Comparison of ENCODE assay signal across 1 cellular context in the genomic region with DNA sequence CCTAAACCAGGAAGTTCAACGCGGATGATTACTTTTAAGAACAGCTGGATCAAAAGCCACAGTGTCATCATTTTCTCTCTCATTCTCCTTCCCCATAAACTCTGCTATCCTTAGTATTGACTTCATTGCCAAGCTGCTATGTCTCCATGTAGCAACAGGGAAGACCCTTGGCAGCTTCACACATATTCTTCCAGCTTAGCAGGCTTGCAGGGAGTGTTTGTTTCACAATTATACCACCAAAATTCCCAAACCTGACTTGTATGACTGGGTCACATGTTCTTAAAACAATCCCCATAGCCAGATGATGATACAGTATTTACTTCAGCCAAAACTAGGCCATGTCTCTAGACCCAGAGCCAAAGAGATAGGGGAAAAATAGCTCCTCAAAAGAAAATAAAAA.
TF ChIP-seq lines count a peak whose summit lies in the region.

No MANE protein-coding gene starts in this region.

TF ChIP-seq in SK-N-SH treated with all-trans-retinoic acid at 6 μM for 48 hours, 23 proteins besides CTCF, POLR2A, EP300 and RAD21 (continued from another document):
- TF ChIP-seq RARB (CRISPR knock-in tag; IDR thresholded peaks at IDR 0.05) (no peak), GLIS3 (CRISPR knock-in tag; IDR thresholded peaks at IDR 0.05) (no peak), CSDC2 (CRISPR knock-in tag; IDR thresholded peaks at IDR 0.05) (no peak), ARNTL (CRISPR knock-in tag; IDR thresholded peaks at IDR 0.05; ENCODE audit: borderline replicate concordance, low read depth) (no peak)
